ENCODE assay signal across 37 cellular contexts in the genomic region with DNA sequence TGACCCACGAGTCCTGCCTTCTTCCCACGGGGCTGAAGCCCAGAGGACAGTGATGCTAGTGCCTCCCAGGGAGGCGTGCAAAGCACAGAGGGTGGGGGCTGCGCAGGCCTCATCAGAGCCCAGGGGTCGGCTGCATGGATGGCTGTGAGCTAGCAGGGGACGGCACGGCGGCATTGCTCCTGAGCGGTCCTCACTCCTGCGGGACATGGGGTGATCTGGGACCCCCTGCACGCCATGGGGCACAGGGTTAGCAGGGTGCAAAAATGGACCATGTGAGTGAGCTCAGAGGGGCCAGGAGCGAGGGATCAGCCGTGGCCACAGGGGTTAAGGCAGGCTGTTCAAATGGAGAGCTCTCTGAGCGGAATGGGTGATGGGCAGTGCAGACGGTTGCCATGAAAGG.
"Had no signal": no experiment of that assay in that cellular context is flagged by ENCODE, and none has a peak within 500 bp of the region (broad histone marks: within the 10 kb centered on the region; RNA-seq: fewer than 3 reads in every experiment).

No MANE protein-coding gene starts in this region.

- FAIRE-seq: endometrium, endothelial cell of umbilical vein had no signal

- H3K27ac Mint-ChIP-seq: activated B cell treated with CpG ODN at 0.5 μM for 24 hours; activated CD4-positive, alpha-beta memory T cell treated with anti-CD3 and anti-CD28 coated beads for 36 hours; activated CD8-positive, alpha-beta memory T cell treated with anti-CD3 and anti-CD28 coated beads, Interleukin-2, amount 10 ng/mL, durations not matched to agents 7 days and 5 days; activated CD8-positive, alpha-beta T cell treated with anti-CD3 and anti-CD28 coated beads, Interleukin-2, amount 10 ng/mL, durations not matched to agents 7 days and 5 days; activated naive CD4-positive, alpha-beta T cell treated with anti-CD3 and anti-CD28 coated beads for 36 hours; activated naive CD4-positive, alpha-beta T cell treated with anti-CD3 and anti-CD28 coated beads, Interleukin-2, amount 50 U/mL, for 72 hours; activated naive CD8-positive, alpha-beta T cell treated with anti-CD3 and anti-CD28 coated beads, Interleukin-2, amount 10 ng/mL, durations not matched to agents 7 days and 5 days; activated T-helper 1 cell treated with anti-CD3 and anti-CD28 coated beads, Interleukin-12 subunit alpha, Interleukin-12 subunit beta, Interleukin-2, Interleukin-4 antibody, amounts not matched to agents 30 ng/mL and 10 ng/mL and 1 ng/mL, durations not matched to agents 14 hours and 24 hours and 36 hours; activated T-helper 2 cell treated with anti-CD3 and anti-CD28 coated beads, Interferon-gamma antibody, Interleukin-2, Interleukin-4, amounts not matched to agents 10 μg/mL and 5 μg/mL and 100 μg/mL, durations not matched to agents 14 hours and 24 hours and 36 hours; brain; dendritic cell treated with granulocyte-macrophage colony-stimulating factor and Interleukin-4, amounts not matched to agents 40 ng/mL and 50 ng/mL, for 4 days; effector memory CD8-positive, alpha-beta T cell; T-helper 17 cell; T-helper 2 cell treated with Interferon-gamma antibody and Interleukin-4, amounts not matched to agents 5 μg/mL and 100 μg/mL, for 36 hours had no signal

- H3K4me3 Mint-ChIP-seq: activated B cell treated with CpG ODN at 0.5 μM for 24 hours; activated CD4-positive, alpha-beta memory T cell treated with anti-CD3 and anti-CD28 coated beads for 36 hours; activated CD8-positive, alpha-beta memory T cell treated with anti-CD3 and anti-CD28 coated beads, Interleukin-2, amount 10 ng/mL, durations not matched to agents 7 days and 5 days; activated CD8-positive, alpha-beta T cell treated with anti-CD3 and anti-CD28 coated beads, Interleukin-2, amount 10 ng/mL, durations not matched to agents 7 days and 5 days; activated naive CD4-positive, alpha-beta T cell treated with anti-CD3 and anti-CD28 coated beads for 36 hours; activated naive CD8-positive, alpha-beta T cell treated with anti-CD3 and anti-CD28 coated beads, Interleukin-2, amount 10 ng/mL, durations not matched to agents 7 days and 5 days; activated T-helper 1 cell treated with anti-CD3 and anti-CD28 coated beads, Interleukin-12 subunit alpha, Interleukin-12 subunit beta, Interleukin-2, Interleukin-4 antibody, amounts not matched to agents 30 ng/mL and 10 ng/mL and 1 ng/mL, durations not matched to agents 14 hours and 24 hours and 36 hours; brain; dendritic cell treated with granulocyte-macrophage colony-stimulating factor and Interleukin-4, amounts not matched to agents 40 ng/mL and 50 ng/mL, for 4 days; effector memory CD8-positive, alpha-beta T cell; T-helper 17 cell; T-helper 2 cell treated with Interferon-gamma antibody and Interleukin-4, amounts not matched to agents 5 μg/mL and 100 μg/mL, for 36 hours had no signal

- H3K4me1 ChIP-seq: colonic mucosa had no signal

- H3K4me3 ChIP-seq: ascending aorta, breast epithelium, cardiac muscle cell, colonic mucosa, dorsolateral prefrontal cortex, gastroesophageal sphincter, heart right ventricle had no signal

- H3K9me3 ChIP-seq: ascending aorta, breast epithelium, colonic mucosa, gastroesophageal sphincter had no signal

- H3K27me3 ChIP-seq: ascending aorta, breast epithelium, cardiac muscle cell, colonic mucosa, foreskin keratinocyte, gastroesophageal sphincter, heart right ventricle had no signal

- H3K27ac ChIP-seq: ascending aorta, breast epithelium, cardiac muscle cell, colonic mucosa, dorsolateral prefrontal cortex, epithelial cell of prostate, foreskin keratinocyte, gastroesophageal sphincter, heart right ventricle, WERI-Rb-1 had no signal

- H3K36me3 ChIP-seq: ascending aorta, breast epithelium, cardiac muscle cell, colonic mucosa, gastroesophageal sphincter, heart right ventricle, WERI-Rb-1 had no signal

- H3K4me1 Mint-ChIP-seq: activated B cell treated with CpG ODN at 0.5 μM for 24 hours; activated CD8-positive, alpha-beta memory T cell treated with anti-CD3 and anti-CD28 coated beads, Interleukin-2, amount 10 ng/mL, durations not matched to agents 7 days and 5 days; activated naive CD8-positive, alpha-beta T cell treated with anti-CD3 and anti-CD28 coated beads, Interleukin-2, amount 10 ng/mL, durations not matched to agents 7 days and 5 days; T-helper 17 cell had no signal

- H3K27me3 Mint-ChIP-seq: activated CD4-positive, alpha-beta memory T cell treated with anti-CD3 and anti-CD28 coated beads for 36 hours; brain; dendritic cell treated with granulocyte-macrophage colony-stimulating factor and Interleukin-4, amounts not matched to agents 40 ng/mL and 50 ng/mL, for 4 days had no signal

- ATAC-seq: activated CD4-positive, CD25-positive, alpha-beta regulatory T cell treated with anti-CD3 and anti-CD28 coated beads, Interleukin-2, amount 50 U/mL, for 24 hours; activated CD8-positive, alpha-beta memory T cell treated with anti-CD3 and anti-CD28 coated beads, Interleukin-2, amount 10 ng/mL, durations not matched to agents 7 days and 5 days; activated CD8-positive, alpha-beta T cell treated with anti-CD3 and anti-CD28 coated beads, Interleukin-2, amount 10 ng/mL, durations not matched to agents 7 days and 5 days; activated naive CD4-positive, alpha-beta T cell treated with anti-CD3 and anti-CD28 coated beads, Interleukin-2, amount 50 U/mL, for 72 hours; effector memory CD8-positive, alpha-beta T cell; foreskin keratinocyte; gastroesophageal sphincter; heart right ventricle; T-helper 17 cell had no signal

- H3K36me3 Mint-ChIP-seq: activated CD4-positive, alpha-beta memory T cell treated with anti-CD3 and anti-CD28 coated beads for 36 hours; activated CD8-positive, alpha-beta memory T cell treated with anti-CD3 and anti-CD28 coated beads, Interleukin-2, amount 10 ng/mL, durations not matched to agents 7 days and 5 days; activated naive CD4-positive, alpha-beta T cell treated with anti-CD3 and anti-CD28 coated beads, Interleukin-2, amount 50 U/mL, for 72 hours; activated naive CD8-positive, alpha-beta T cell treated with anti-CD3 and anti-CD28 coated beads, Interleukin-2, amount 10 ng/mL, durations not matched to agents 7 days and 5 days; brain had no signal

- DNase-seq: activated B cell treated with CpG ODN at 0.5 μM for 24 hours; activated CD4-positive, alpha-beta memory T cell treated with anti-CD3 and anti-CD28 coated beads for 36 hours; activated CD4-positive, alpha-beta T cell treated with anti-CD3 and anti-CD28 coated beads for 48 hours; activated CD8-positive, alpha-beta memory T cell treated with anti-CD3 and anti-CD28 coated beads, Interleukin-2, amount 10 ng/mL, durations not matched to agents 7 days and 5 days; activated CD8-positive, alpha-beta memory T cell treated with anti-CD3 and anti-CD28 coated beads, Interleukin-2, amount 50 U/mL, for 4 hours; activated CD8-positive, alpha-beta T cell treated with anti-CD3 and anti-CD28 coated beads, Interleukin-2, amount 10 ng/mL, durations not matched to agents 7 days and 5 days; activated effector memory CD4-positive, alpha-beta T cell treated with anti-CD3 and anti-CD28 coated beads, Interleukin-2, amount 50 U/mL, for 16 hours; activated naive CD4-positive, alpha-beta T cell treated with anti-CD3 and anti-CD28 coated beads for 36 hours; activated naive CD8-positive, alpha-beta T cell treated with anti-CD3 and anti-CD28 coated beads, Interleukin-2, amount 10 ng/mL, durations not matched to agents 7 days and 5 days; activated T-cell treated with anti-CD3 and anti-CD28 coated beads, Interleukin-2, amount 50 U/mL, for 1 hour; activated T-cell treated with anti-CD3 and anti-CD28 coated beads, Interleukin-2, amount 50 U/mL, for 48 hours; central memory CD4-positive, alpha-beta T cell; cerebellar nuclear complex; colonic mucosa; dorsolateral prefrontal cortex; effector CD4-positive, alpha-beta T cell; effector memory CD8-positive, alpha-beta T cell; foreskin keratinocyte; heart right ventricle; T-helper 1 cell; T-helper 17 cell; T1000; WERI-Rb-1 had no signal

- H3K9me3 Mint-ChIP-seq: activated B cell treated with CpG ODN at 0.5 μM for 24 hours; activated CD4-positive, alpha-beta memory T cell treated with anti-CD3 and anti-CD28 coated beads for 36 hours; activated naive CD4-positive, alpha-beta T cell treated with anti-CD3 and anti-CD28 coated beads for 36 hours; activated naive CD4-positive, alpha-beta T cell treated with anti-CD3 and anti-CD28 coated beads, Interleukin-2, amount 50 U/mL, for 72 hours; activated naive CD8-positive, alpha-beta T cell treated with anti-CD3 and anti-CD28 coated beads, Interleukin-2, amount 10 ng/mL, durations not matched to agents 7 days and 5 days; activated T-helper 1 cell treated with anti-CD3 and anti-CD28 coated beads, Interleukin-12 subunit alpha, Interleukin-12 subunit beta, Interleukin-2, Interleukin-4 antibody, amounts not matched to agents 30 ng/mL and 10 ng/mL and 1 ng/mL, durations not matched to agents 14 hours and 24 hours and 36 hours; activated T-helper 2 cell treated with anti-CD3 and anti-CD28 coated beads, Interferon-gamma antibody, Interleukin-2, Interleukin-4, amounts not matched to agents 10 μg/mL and 5 μg/mL and 100 μg/mL, durations not matched to agents 14 hours and 24 hours and 36 hours; dendritic cell treated with granulocyte-macrophage colony-stimulating factor and Interleukin-4, amounts not matched to agents 40 ng/mL and 50 ng/mL, for 4 days; effector memory CD8-positive, alpha-beta T cell; T-helper 2 cell treated with Interferon-gamma antibody and Interleukin-4, amounts not matched to agents 5 μg/mL and 100 μg/mL, for 36 hours had no signal
